1 cellular context compared by ENCODE assay signal in genomic region chr12:104704224-104704623, GRCh38.
TF ChIP-seq lines count a peak whose summit lies in the region.

No MANE protein-coding gene starts in this region.

TF ChIP-seq in H1, 55 proteins besides CTCF, POLR2A, EP300 and RAD21 (continued from another document):
- TF ChIP-seq CBX8 (IDR thresholded peaks at IDR 0.05; ENCODE audit: borderline replicate concordance, low read depth, low read length) (no peak), CEBPB (IDR thresholded peaks at IDR 0.05; ENCODE audit: low read depth, low read length) (no peak), KDM1A (IDR thresholded peaks at IDR 0.05; ENCODE audit: borderline replicate concordance, low read length) (no peak; the same call in 1 of the 2 replicates), RBBP5 (IDR thresholded peaks at IDR 0.05; ENCODE audit: borderline replicate concordance, low read depth, low read length) (no peak), TCF12 (IDR thresholded peaks at IDR 0.05; ENCODE audit: low read depth, low read length) (peak; percentile 24; the same call in 1 of the 2 replicates)
- TF ChIP-seq, protein P1, sequence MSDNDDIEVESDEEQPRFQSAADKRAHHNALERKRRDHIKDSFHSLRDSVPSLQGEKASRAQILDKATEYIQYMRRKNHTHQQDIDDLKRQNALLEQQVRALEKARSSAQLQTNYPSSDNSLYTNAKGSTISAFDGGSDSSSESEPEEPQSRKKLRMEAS (IDR thresholded peaks at IDR 0.05): peak; percentile 48; the same call in 1 of the 2 replicates
TF ChIP-seq in H1: peak in this region for 3.
